ENCODE assay signal across 21 cellular contexts in the genomic region with DNA sequence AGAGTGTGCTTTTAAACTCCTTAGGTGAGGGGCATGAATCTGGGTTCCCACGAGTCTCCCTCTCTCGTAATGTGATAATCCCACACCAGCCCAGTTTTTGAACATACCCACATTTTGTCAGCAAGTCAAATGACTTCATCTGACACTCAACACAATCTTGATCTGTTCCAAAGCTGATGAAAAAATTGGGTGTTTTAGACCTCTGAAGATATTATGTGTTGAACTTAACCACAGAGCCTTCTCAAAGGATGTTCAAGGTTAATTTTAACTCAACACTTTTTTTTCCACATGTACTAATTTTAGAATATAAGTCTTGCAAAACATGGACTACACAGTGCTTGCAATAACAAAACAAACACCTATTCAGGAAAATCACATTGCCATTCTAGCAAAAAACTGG.
DNase-seq lines count a peak whose midpoint lies in the region; ATAC-seq and TF ChIP-seq lines count a peak whose summit lies in the region.
"Had no signal": no experiment of that assay in that cellular context is flagged by ENCODE, and none has a peak within 500 bp of the region (broad histone marks: within the 10 kb centered on the region; RNA-seq: fewer than 3 reads in every experiment).

No MANE protein-coding gene starts in this region.

- no peak for ATAC-seq in activated naive CD8-positive, alpha-beta T cell treated with anti-CD3 and anti-CD28 coated beads, Interleukin-2, amount 50 U/mL, for 24 hours
- ATAC-seq in CD4-positive, alpha-beta T cell (ENCODE audit: poor library complexity): peak; percentile 57
- peak; percentile 81 to 84 for ATAC-seq in naive thymus-derived CD8-positive, alpha-beta T cell
- no peak for ATAC-seq in upper lobe of right lung
- ATAC-seq: K562 had no signal

- DNase-seq in activated naive CD8-positive, alpha-beta T cell treated with anti-CD3 and anti-CD28 coated beads, Interleukin-2, amount 50 U/mL, for 24 hours: no peak
- DNase-seq in CD4-positive, alpha-beta T cell: no peak
- DNase-seq in activated naive CD8-positive, alpha-beta T cell treated with anti-CD3 and anti-CD28 coated beads for 36 hours: no peak
- peak in 3 of 10 donors; percentile 26 to 52 (median 51) for DNase-seq in naive thymus-derived CD8-positive, alpha-beta T cell
- DNase-seq in mesenteric fat pad (ENCODE audit: low spot score): no peak
- no peak for DNase-seq in upper lobe of right lung
- DNase-seq in NCI-H2107 (lab: John Stamatoyannopoulos, UW): no peak
- DNase-seq: Caco-2; CD4-positive, CD25-positive, alpha-beta regulatory T cell; DMS 273 treated with DMSO at 0.1 percent for 48 hours; DMS79 treated with DMSO at 0.1 percent for 48 hours; H7; MG63; NCI-H1417; NCI-H187; NCI-H2227 treated with DMSO at 0.1 percent for 48 hours; NCI-H510A; NCI-H748 treated with DMSO at 0.1 percent for 48 hours; SJCRH30 had no signal

- peaks cover 50% of the 10 kb centered on the region for H3K4me1 Mint-ChIP-seq in activated naive CD8-positive, alpha-beta T cell (ENCODE audit: low read depth)
- peaks cover 44% of the 10 kb centered on the region for H3K4me1 Mint-ChIP-seq in activated naive CD8-positive, alpha-beta T cell treated with anti-CD3 and anti-CD28 coated beads, Interleukin-2, amount 50 U/mL, for 24 hours
- peaks cover 51% of the 10 kb centered on the region for H3K4me1 Mint-ChIP-seq in CD4-positive, alpha-beta T cell (ENCODE audit: low read depth)
- H3K4me1 Mint-ChIP-seq in activated naive CD8-positive, alpha-beta T cell treated with anti-CD3 and anti-CD28 coated beads for 36 hours: peaks cover 48% of the 10 kb centered on the region
- peaks cover 27 to 55% (median 49%) of the 10 kb centered on the region in 4 donors for H3K4me1 Mint-ChIP-seq in naive thymus-derived CD8-positive, alpha-beta T cell

- POLR2A ChIA-PET in CD4-positive, alpha-beta T cell (lab: Charles Lee): interaction anchor here (1.0 kb wide), 1 partner anchor 803 kb away, joined by 3 read pairs; a partner anchor contains a TSS
- POLR2A ChIA-PET in naive thymus-derived CD8-positive, alpha-beta T cell (lab: Charles Lee): interaction anchor here (0.7 to 0.8 kb wide), 2 partner anchors 21 to 51 kb away, joined by 3 read pairs; no protein-coding TSS in a partner anchor

- H3K36me3 Mint-ChIP-seq in activated naive CD8-positive, alpha-beta T cell: peaks cover 6% of the 10 kb centered on the region
- H3K36me3 Mint-ChIP-seq in activated naive CD8-positive, alpha-beta T cell treated with anti-CD3 and anti-CD28 coated beads, Interleukin-2, amount 50 U/mL, for 24 hours (ENCODE audit: low read depth): no peaks in the 10 kb centered on the region
- no peaks in the 10 kb centered on the region for H3K36me3 Mint-ChIP-seq in CD4-positive, alpha-beta T cell (ENCODE audit: low read depth)
- no peaks in the 10 kb centered on the region for H3K36me3 Mint-ChIP-seq in activated naive CD8-positive, alpha-beta T cell treated with anti-CD3 and anti-CD28 coated beads for 36 hours
- peaks cover 0 to 7% (median 0%) of the 10 kb centered on the region in 3 donors for H3K36me3 Mint-ChIP-seq in naive thymus-derived CD8-positive, alpha-beta T cell
- H3K36me3 Mint-ChIP-seq: CD4-positive, CD25-positive, alpha-beta regulatory T cell had no signal

- no peaks in the 10 kb centered on the region for H3K27me3 Mint-ChIP-seq in activated naive CD8-positive, alpha-beta T cell
- no peaks in the 10 kb centered on the region for H3K27me3 Mint-ChIP-seq in activated naive CD8-positive, alpha-beta T cell treated with anti-CD3 and anti-CD28 coated beads, Interleukin-2, amount 50 U/mL, for 24 hours
- H3K27me3 Mint-ChIP-seq in CD4-positive, alpha-beta T cell: no peaks in the 10 kb centered on the region
- H3K27me3 Mint-ChIP-seq in activated naive CD8-positive, alpha-beta T cell treated with anti-CD3 and anti-CD28 coated beads for 36 hours: no peaks in the 10 kb centered on the region
- H3K27me3 Mint-ChIP-seq in naive thymus-derived CD8-positive, alpha-beta T cell: no peaks in the 10 kb centered on the region

- no peak overlapping the region for H3K27ac ChIP-seq in CD4-positive, alpha-beta T cell (ENCODE audit: low read depth, low read length)
- no peak overlapping the region for H3K27ac ChIP-seq in upper lobe of right lung
- H3K27ac ChIP-seq: SJCRH30 had no signal

- intact Hi-C loops in CD4-positive, alpha-beta T cell (cut with DNase I, micrococcal nuclease): no loop called here
- intact Hi-C loops in upper lobe of right lung (cut with DNase I): no loop called here

- H3K4me3 ChIP-seq in upper lobe of right lung: no peak overlapping the region
- H3K4me3 ChIP-seq: K562, MG63, SJCRH30 had no signal

- CTCF ChIA-PET in CD4-positive, alpha-beta T cell (lab: Charles Lee): interaction anchor here (1.1 kb wide), 1 partner anchor 410 kb away, joined by 3 read pairs; no protein-coding TSS in a partner anchor

- no peaks in the 10 kb centered on the region for H3K27me3 ChIP-seq in CD4-positive, alpha-beta T cell (ENCODE audit: control insufficient read depth, insufficient read depth, low read length)
- H3K27me3 ChIP-seq in upper lobe of right lung: no peaks in the 10 kb centered on the region
- H3K27me3 ChIP-seq: MG63, SJCRH30 had no signal

- no peaks in the 10 kb centered on the region for H3K9me3 ChIP-seq in CD4-positive, alpha-beta T cell (ENCODE audit: control insufficient read depth, low read length)
- no peaks in the 10 kb centered on the region for H3K9me3 ChIP-seq in upper lobe of right lung
- H3K9me3 ChIP-seq: Caco-2, MG63, SJCRH30 had no signal

- TF ChIP-seq CTCF in CD4-positive, alpha-beta T cell (IDR thresholded peaks at IDR 0.05): no peak
- TF ChIP-seq CTCF in upper lobe of right lung (IDR thresholded peaks at IDR 0.05): no peak

- peak overlapping the region; percentile 11 for H3K27ac Mint-ChIP-seq in activated naive CD8-positive, alpha-beta T cell
- H3K27ac Mint-ChIP-seq in activated naive CD8-positive, alpha-beta T cell treated with anti-CD3 and anti-CD28 coated beads, Interleukin-2, amount 50 U/mL, for 24 hours: no peak overlapping the region
- H3K27ac Mint-ChIP-seq in CD4-positive, alpha-beta T cell: peak overlapping the region; percentile 37
- peak overlapping the region; percentile 59 for H3K27ac Mint-ChIP-seq in activated naive CD8-positive, alpha-beta T cell treated with anti-CD3 and anti-CD28 coated beads for 36 hours
- peak overlapping the region; percentile 9 to 89 (median 78) for H3K27ac Mint-ChIP-seq in naive thymus-derived CD8-positive, alpha-beta T cell
- H3K27ac Mint-ChIP-seq: CD4-positive, CD25-positive, alpha-beta regulatory T cell had no signal

- peaks cover 12% of the 10 kb centered on the region for H3K9me3 Mint-ChIP-seq in activated naive CD8-positive, alpha-beta T cell (ENCODE audit: low read depth)
- H3K9me3 Mint-ChIP-seq in activated naive CD8-positive, alpha-beta T cell treated with anti-CD3 and anti-CD28 coated beads, Interleukin-2, amount 50 U/mL, for 24 hours: peaks cover 12% of the 10 kb centered on the region
- no peaks in the 10 kb centered on the region for H3K9me3 Mint-ChIP-seq in CD4-positive, alpha-beta T cell
- peaks cover 6% of the 10 kb centered on the region for H3K9me3 Mint-ChIP-seq in activated naive CD8-positive, alpha-beta T cell treated with anti-CD3 and anti-CD28 coated beads for 36 hours
- H3K9me3 Mint-ChIP-seq in naive thymus-derived CD8-positive, alpha-beta T cell: peaks cover 0 to 13% (median 0%) of the 10 kb centered on the region in 9 donors

- H3K36me3 ChIP-seq in upper lobe of right lung: no peaks in the 10 kb centered on the region
- H3K36me3 ChIP-seq: MG63, SJCRH30 had no signal

- peak overlapping the region; percentile 2 for H3K4me3 Mint-ChIP-seq in activated naive CD8-positive, alpha-beta T cell
- no peak overlapping the region for H3K4me3 Mint-ChIP-seq in activated naive CD8-positive, alpha-beta T cell treated with anti-CD3 and anti-CD28 coated beads, Interleukin-2, amount 50 U/mL, for 24 hours
- H3K4me3 Mint-ChIP-seq in CD4-positive, alpha-beta T cell: peak overlapping the region; percentile 1
- no peak overlapping the region for H3K4me3 Mint-ChIP-seq in activated naive CD8-positive, alpha-beta T cell treated with anti-CD3 and anti-CD28 coated beads for 36 hours
- H3K4me3 Mint-ChIP-seq in naive thymus-derived CD8-positive, alpha-beta T cell: peak overlapping the region in 8 of 10 donors; percentile 43 to 65 (median 58)
- H3K4me3 Mint-ChIP-seq: CD4-positive, CD25-positive, alpha-beta regulatory T cell had no signal

- H3K4me1 ChIP-seq in upper lobe of right lung: no peaks in the 10 kb centered on the region
- H3K4me1 ChIP-seq: SJCRH30 had no signal

Comparison
In these comparisons a context has a peak if more than half of its experiments do, and no peak if none do; other contexts are left out.
1. H3K4me3 Mint-ChIP-seq: peak in activated naive CD8-positive, alpha-beta T cell (single experiment), CD4-positive, alpha-beta T cell (single experiment) and naive thymus-derived CD8-positive, alpha-beta T cell (8 of 10); none in activated naive CD8-positive, alpha-beta T cell treated with anti-CD3 and anti-CD28 coated beads, Interleukin-2, amount 50 U/mL, for 24 hours (single experiment) and activated naive CD8-positive, alpha-beta T cell treated with anti-CD3 and anti-CD28 coated beads for 36 hours (single experiment).
2. ATAC-seq: peak in CD4-positive, alpha-beta T cell (single experiment) and naive thymus-derived CD8-positive, alpha-beta T cell (2 of 2); none in activated naive CD8-positive, alpha-beta T cell treated with anti-CD3 and anti-CD28 coated beads, Interleukin-2, amount 50 U/mL, for 24 hours (single experiment) and upper lobe of right lung (single experiment).